In the genomic region with DNA sequence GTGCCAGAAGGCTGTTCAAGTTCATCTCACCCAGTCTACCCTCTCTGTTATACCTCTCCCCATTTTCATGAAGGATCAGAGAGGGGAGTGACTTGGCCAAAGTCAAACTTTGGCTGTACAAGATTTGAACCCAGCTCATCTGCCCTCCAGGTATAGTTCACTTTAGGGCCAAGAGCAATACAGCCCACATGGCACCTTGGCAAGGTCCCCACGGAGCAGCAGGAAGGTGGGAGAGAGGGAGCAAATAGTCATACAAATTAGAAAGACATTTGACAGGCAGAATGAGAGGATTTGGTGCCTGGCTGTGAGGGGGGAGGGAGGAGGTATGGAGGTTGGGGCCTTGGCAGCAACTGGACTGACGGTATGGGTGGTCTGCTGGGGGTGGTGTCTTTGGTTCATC, we compare ENCODE assay signal across 1 cellular context.
TF ChIP-seq lines count a peak whose summit lies in the region.

No MANE protein-coding gene starts in this region.

TF ChIP-seq in WTC11, 78 proteins besides CTCF, POLR2A, EP300 and RAD21:
- TF ChIP-seq, protein P1, sequence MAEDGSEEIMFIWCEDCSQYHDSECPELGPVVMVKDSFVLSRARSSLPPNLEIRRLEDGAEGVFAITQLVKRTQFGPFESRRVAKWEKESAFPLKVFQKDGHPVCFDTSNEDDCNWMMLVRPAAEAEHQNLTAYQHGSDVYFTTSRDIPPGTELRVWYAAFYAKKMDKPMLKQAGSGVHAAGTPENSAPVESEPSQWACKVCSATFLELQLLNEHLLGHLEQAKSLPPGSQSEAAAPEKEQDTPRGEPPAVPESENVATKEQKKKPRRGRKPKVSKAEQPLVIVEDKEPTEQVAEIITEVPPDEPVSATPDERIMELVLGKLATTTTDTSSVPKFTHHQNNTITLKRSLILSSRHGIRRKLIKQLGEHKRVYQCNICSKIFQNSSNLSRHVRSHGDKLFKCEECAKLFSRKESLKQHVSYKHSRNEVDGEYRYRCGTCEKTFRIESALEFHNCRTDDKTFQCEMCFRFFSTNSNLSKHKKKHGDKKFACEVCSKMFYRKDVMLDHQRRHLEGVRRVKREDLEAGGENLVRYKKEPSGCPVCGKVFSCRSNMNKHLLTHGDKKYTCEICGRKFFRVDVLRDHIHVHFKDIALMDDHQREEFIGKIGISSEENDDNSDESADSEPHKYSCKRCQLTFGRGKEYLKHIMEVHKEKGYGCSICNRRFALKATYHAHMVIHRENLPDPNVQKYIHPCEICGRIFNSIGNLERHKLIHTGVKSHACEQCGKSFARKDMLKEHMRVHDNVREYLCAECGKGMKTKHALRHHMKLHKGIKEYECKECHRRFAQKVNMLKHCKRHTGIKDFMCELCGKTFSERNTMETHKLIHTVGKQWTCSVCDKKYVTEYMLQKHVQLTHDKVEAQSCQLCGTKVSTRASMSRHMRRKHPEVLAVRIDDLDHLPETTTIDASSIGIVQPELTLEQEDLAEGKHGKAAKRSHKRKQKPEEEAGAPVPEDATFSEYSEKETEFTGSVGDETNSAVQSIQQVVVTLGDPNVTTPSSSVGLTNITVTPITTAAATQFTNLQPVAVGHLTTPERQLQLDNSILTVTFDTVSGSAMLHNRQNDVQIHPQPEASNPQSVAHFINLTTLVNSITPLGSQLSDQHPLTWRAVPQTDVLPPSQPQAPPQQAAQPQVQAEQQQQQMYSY (CRISPR knock-in tag; IDR thresholded peaks at IDR 0.05) = no peak
- TF ChIP-seq, protein P2, sequence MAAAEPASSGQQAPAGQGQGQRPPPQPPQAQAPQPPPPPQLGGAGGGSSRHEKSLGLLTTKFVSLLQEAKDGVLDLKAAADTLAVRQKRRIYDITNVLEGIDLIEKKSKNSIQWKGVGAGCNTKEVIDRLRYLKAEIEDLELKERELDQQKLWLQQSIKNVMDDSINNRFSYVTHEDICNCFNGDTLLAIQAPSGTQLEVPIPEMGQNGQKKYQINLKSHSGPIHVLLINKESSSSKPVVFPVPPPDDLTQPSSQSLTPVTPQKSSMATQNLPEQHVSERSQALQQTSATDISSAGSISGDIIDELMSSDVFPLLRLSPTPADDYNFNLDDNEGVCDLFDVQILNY (CRISPR knock-in tag; IDR thresholded peaks at IDR 0.05) = no peak
- TF ChIP-seq PRRX2 (CRISPR knock-in tag; IDR thresholded peaks at IDR 0.05) (no peak), MXD4 (CRISPR knock-in tag; IDR thresholded peaks at IDR 0.05; ENCODE audit: borderline replicate concordance) (no peak), GABPB1 (CRISPR knock-in tag; IDR thresholded peaks at IDR 0.05) (no peak), SMAD3 (CRISPR knock-in tag; IDR thresholded peaks at IDR 0.05; ENCODE audit: borderline replicate concordance) (no peak), TP53 (CRISPR knock-in tag; IDR thresholded peaks at IDR 0.05) (no peak), RORB (CRISPR knock-in tag; IDR thresholded peaks at IDR 0.05) (no peak), JUN (CRISPR knock-in tag; IDR thresholded peaks at IDR 0.05) (no peak), CREB1 (CRISPR knock-in tag; IDR thresholded peaks at IDR 0.05) (no peak), EMX1 (CRISPR knock-in tag; IDR thresholded peaks at IDR 0.05) (no peak), SOX15 (CRISPR knock-in tag; IDR thresholded peaks at IDR 0.05) (no peak), SMAD4 (CRISPR knock-in tag; IDR thresholded peaks at IDR 0.05) (no peak), TCF7 (CRISPR knock-in tag; IDR thresholded peaks at IDR 0.05; ENCODE audit: low read depth) (no peak)
- TF ChIP-seq, protein P3, sequence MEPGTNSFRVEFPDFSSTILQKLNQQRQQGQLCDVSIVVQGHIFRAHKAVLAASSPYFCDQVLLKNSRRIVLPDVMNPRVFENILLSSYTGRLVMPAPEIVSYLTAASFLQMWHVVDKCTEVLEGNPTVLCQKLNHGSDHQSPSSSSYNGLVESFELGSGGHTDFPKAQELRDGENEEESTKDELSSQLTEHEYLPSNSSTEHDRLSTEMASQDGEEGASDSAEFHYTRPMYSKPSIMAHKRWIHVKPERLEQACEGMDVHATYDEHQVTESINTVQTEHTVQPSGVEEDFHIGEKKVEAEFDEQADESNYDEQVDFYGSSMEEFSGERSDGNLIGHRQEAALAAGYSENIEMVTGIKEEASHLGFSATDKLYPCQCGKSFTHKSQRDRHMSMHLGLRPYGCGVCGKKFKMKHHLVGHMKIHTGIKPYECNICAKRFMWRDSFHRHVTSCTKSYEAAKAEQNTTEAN (CRISPR knock-in tag; IDR thresholded peaks at IDR 0.05) = no peak
- TF ChIP-seq, protein P4, sequence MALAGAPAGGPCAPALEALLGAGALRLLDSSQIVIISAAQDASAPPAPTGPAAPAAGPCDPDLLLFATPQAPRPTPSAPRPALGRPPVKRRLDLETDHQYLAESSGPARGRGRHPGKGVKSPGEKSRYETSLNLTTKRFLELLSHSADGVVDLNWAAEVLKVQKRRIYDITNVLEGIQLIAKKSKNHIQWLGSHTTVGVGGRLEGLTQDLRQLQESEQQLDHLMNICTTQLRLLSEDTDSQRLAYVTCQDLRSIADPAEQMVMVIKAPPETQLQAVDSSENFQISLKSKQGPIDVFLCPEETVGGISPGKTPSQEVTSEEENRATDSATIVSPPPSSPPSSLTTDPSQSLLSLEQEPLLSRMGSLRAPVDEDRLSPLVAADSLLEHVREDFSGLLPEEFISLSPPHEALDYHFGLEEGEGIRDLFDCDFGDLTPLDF (CRISPR knock-in tag; IDR thresholded peaks at IDR 0.05) = no peak
- TF ChIP-seq, protein P5, sequence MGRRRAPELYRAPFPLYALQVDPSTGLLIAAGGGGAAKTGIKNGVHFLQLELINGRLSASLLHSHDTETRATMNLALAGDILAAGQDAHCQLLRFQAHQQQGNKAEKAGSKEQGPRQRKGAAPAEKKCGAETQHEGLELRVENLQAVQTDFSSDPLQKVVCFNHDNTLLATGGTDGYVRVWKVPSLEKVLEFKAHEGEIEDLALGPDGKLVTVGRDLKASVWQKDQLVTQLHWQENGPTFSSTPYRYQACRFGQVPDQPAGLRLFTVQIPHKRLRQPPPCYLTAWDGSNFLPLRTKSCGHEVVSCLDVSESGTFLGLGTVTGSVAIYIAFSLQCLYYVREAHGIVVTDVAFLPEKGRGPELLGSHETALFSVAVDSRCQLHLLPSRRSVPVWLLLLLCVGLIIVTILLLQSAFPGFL (CRISPR knock-in tag; IDR thresholded peaks at IDR 0.05; ENCODE audit: borderline replicate concordance) = no peak
- TF ChIP-seq, protein P6, sequence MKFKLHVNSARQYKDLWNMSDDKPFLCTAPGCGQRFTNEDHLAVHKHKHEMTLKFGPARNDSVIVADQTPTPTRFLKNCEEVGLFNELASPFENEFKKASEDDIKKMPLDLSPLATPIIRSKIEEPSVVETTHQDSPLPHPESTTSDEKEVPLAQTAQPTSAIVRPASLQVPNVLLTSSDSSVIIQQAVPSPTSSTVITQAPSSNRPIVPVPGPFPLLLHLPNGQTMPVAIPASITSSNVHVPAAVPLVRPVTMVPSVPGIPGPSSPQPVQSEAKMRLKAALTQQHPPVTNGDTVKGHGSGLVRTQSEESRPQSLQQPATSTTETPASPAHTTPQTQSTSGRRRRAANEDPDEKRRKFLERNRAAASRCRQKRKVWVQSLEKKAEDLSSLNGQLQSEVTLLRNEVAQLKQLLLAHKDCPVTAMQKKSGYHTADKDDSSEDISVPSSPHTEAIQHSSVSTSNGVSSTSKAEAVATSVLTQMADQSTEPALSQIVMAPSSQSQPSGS (CRISPR knock-in tag; IDR thresholded peaks at IDR 0.05; ENCODE audit: borderline replicate concordance, low read depth) = no peak
- TF ChIP-seq, protein P7, sequence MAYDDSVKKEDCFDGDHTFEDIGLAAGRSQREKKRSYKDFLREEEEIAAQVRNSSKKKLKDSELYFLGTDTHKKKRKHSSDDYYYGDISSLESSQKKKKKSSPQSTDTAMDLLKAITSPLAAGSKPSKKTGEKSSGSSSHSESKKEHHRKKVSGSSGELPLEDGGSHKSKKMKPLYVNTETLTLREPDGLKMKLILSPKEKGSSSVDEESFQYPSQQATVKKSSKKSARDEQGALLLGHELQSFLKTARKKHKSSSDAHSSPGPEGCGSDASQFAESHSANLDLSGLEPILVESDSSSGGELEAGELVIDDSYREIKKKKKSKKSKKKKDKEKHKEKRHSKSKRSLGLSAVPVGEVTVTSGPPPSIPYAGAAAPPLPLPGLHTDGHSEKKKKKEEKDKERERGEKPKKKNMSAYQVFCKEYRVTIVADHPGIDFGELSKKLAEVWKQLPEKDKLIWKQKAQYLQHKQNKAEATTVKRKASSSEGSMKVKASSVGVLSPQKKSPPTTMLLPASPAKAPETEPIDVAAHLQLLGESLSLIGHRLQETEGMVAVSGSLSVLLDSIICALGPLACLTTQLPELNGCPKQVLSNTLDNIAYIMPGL (CRISPR knock-in tag; IDR thresholded peaks at IDR 0.05) = no peak
